ENCODE assay signal across 18 cellular contexts in the genomic region with DNA sequence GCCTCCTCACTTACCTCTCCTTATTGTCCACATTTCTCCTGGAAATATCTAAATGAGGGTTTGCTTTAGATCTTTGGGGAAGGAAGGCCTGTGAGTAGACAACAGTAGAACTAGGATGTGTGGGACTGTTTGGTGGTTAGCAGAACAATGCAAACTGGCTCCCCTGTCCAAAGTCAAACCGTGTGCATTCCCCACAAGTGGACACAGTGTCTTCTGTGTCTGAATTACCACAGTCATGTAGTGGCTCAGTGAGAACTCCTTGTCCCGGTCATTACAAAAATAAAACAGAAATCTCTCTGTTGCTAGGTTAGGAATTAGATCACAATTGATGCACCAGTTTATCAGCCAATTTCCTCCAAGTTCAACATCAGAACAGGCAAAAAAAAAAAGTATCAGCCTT. TPM values are rescaled to one million over a fixed set of nuclear protein-coding genes. Genes with fewer than 3 reads are reported as not detected.
DNase-seq lines count a peak whose midpoint lies in the region; ATAC-seq and TF ChIP-seq lines count a peak whose summit lies in the region.
"Had no signal": no experiment of that assay in that cellular context is flagged by ENCODE, and none has a peak within 500 bp of the region (broad histone marks: within the 10 kb centered on the region; RNA-seq: fewer than 3 reads in every experiment).

No MANE protein-coding gene starts in this region.

- ATAC-seq in T-cell (replicated peaks in 1 of 4): no peak

- peak overlapping the region; percentile 73 for H3K4me2 ChIP-seq in PC-9
- H3K4me2 ChIP-seq in hepatocyte: peak overlapping the region; percentile 18
- H3K4me2 ChIP-seq: BLaER1 treated with 17β-estradiol and CSF1 and Interleukin-3, amounts not matched to agents 10 nM and 100 nM had no signal

- H3K27me3 ChIP-seq in breast epithelium (no peaks in the 10 kb centered on the region), PC-9 (ENCODE audit: insufficient read depth, low read depth) (no peaks in the 10 kb centered on the region), hepatocyte (no peaks in the 10 kb centered on the region), dorsolateral prefrontal cortex (no peaks in the 10 kb centered on the region)
- H3K27me3 ChIP-seq: BLaER1 treated with 17β-estradiol and CSF1 and Interleukin-3, amounts not matched to agents 10 nM and 100 nM had no signal

- intact Hi-C loops in MCF 10A (cut with micrococcal nuclease): no loop called here
- intact Hi-C loops in breast epithelium (cut with DNase I; ENCODE audit: low total_unique reads): no loop called here
- intact Hi-C loops in PC-9 (cut with micrococcal nuclease; ENCODE audit: unreplicated experiment): loop anchor here (2.0 to 5.0 kb wide), 2 partner anchors 83 to 706 kb away; no protein-coding TSS in a partner anchor
- intact Hi-C loops in dorsolateral prefrontal cortex (cut with DNase I): no loop called here

- WGBS in hepatocyte (ENCODE audit: low lambda C conversion rate, missing lambda C conversion rate): 61% methylated on average over 2 of the region's 2 CpGs

- H3K4me1 ChIP-seq in breast epithelium (no peaks in the 10 kb centered on the region), PC-9 (replicated peaks; ENCODE audit: insufficient read depth) (peaks cover 55% of the 10 kb centered on the region), hepatocyte (ENCODE audit: insufficient read depth) (peaks cover 13% of the 10 kb centered on the region)
- H3K4me1 ChIP-seq: BLaER1 treated with 17β-estradiol and CSF1 and Interleukin-3, amounts not matched to agents 10 nM and 100 nM had no signal

- no peak for DNase-seq in MCF 10A (ENCODE audit: unreplicated experiment)
- DNase-seq in breast epithelium (ENCODE audit: low spot score in 2 of 2): no peak
- no peak for DNase-seq in PC-9
- no peak for DNase-seq in hepatocyte (ENCODE audit: low spot score)
- no peak for DNase-seq in type B pancreatic cell (ENCODE audit: extremely low spot score, unreplicated experiment)
- DNase-seq in dorsolateral prefrontal cortex: no peak
- no peak for DNase-seq in T-cell
- DNase-seq in hepatic stellate cell (ENCODE audit: low spot score): no peak
- DNase-seq: 8988T; CD8-positive, alpha-beta memory T cell; GF-D8; KBM-7; NCI-H1048; NCI-H146; NCI-H2081; NCI-H748 treated with DMSO at 0.1 percent for 48 hours had no signal

- CTCF ChIA-PET in MCF 10A (lab: Yijun Ruan, JAX) (interaction anchor here (0.7 to 2.0 kb wide), 3 partner anchors 34 to 82 kb away, joined by 3 to 13 read pairs (median 3); no protein-coding TSS in a partner anchor), PC-9 (lab: Charles Lee) (no interaction called here), T-cell (lab: Charles Lee) (no interaction called here)

- no peaks in the 10 kb centered on the region for H3K9me3 ChIP-seq in breast epithelium
- H3K9me3 ChIP-seq in PC-9 (ENCODE audit: insufficient read depth, low read depth): no peaks in the 10 kb centered on the region
- H3K9me3 ChIP-seq in hepatocyte (ENCODE audit: low read depth): no peaks in the 10 kb centered on the region
- H3K9me3 ChIP-seq: BLaER1 treated with 17β-estradiol and CSF1 and Interleukin-3, amounts not matched to agents 10 nM and 100 nM had no signal

- no peak for TF ChIP-seq POLR2A in breast epithelium (IDR thresholded peaks at IDR 0.05)

- H3K9me2 ChIP-seq in PC-9 (ENCODE audit: insufficient read depth) (no peaks in the 10 kb centered on the region), hepatocyte (replicated peaks; ENCODE audit: insufficient read depth) (no peaks in the 10 kb centered on the region)

- H4K20me1 ChIP-seq in PC-9 (ENCODE audit: insufficient read depth): no peaks in the 10 kb centered on the region
- no peaks in the 10 kb centered on the region for H4K20me1 ChIP-seq in hepatocyte (ENCODE audit: insufficient read depth, poor library complexity, severe bottlenecking)
- H4K20me1 ChIP-seq: BLaER1 treated with 17β-estradiol and CSF1 and Interleukin-3, amounts not matched to agents 10 nM and 100 nM had no signal

- H3K4me3 Mint-ChIP-seq in MCF 10A (ENCODE audit: unreplicated experiment) (peak overlapping the region; percentile 65), type B pancreatic cell (no peak overlapping the region), T-cell (no peak overlapping the region)
- H3K4me3 Mint-ChIP-seq: CD8-positive, alpha-beta memory T cell had no signal

- BruUV-seq in MCF 10A (replicated peaks; lab: Mats Ljungman, UMichigan) (no TSS peak), PC-9 (replicated peaks; lab: Mats Ljungman, UMichigan) (no TSS peak)

- H3K27ac ChIP-seq in breast epithelium: no peak overlapping the region
- peak overlapping the region; percentile 100 for H3K27ac ChIP-seq in PC-9
- H3K27ac ChIP-seq in hepatocyte: peak overlapping the region; percentile 80
- no peak overlapping the region for H3K27ac ChIP-seq in dorsolateral prefrontal cortex
- H3K27ac ChIP-seq: BLaER1 treated with 17β-estradiol and CSF1 and Interleukin-3, amounts not matched to agents 10 nM and 100 nM had no signal

- peaks cover 50% of the 10 kb centered on the region for H3F3A ChIP-seq in PC-9 (ENCODE audit: insufficient read depth, low read depth)

- TF ChIP-seq CTCF in MCF 10A (IDR thresholded peaks at IDR 0.05; ENCODE audit: unreplicated experiment) (no peak), breast epithelium (IDR thresholded peaks at IDR 0.05) (no peak), PC-9 (conservative IDR thresholded peaks at IDR 0.05) (no peak), hepatocyte (IDR thresholded peaks at IDR 0.05; ENCODE audit: poor library complexity) (no peak), type B pancreatic cell (conservative IDR thresholded peaks at IDR 0.05) (no peak), dorsolateral prefrontal cortex (IDR thresholded peaks at IDR 0.05 in 54 of 56, conservative IDR thresholded peaks at IDR 0.05 in 2 of 56; ENCODE audit: low read depth in 1 of 56, partially characterized antibody in 56 of 56) (no peak)

- no peaks in the 10 kb centered on the region for H3K36me3 ChIP-seq in breast epithelium
- H3K36me3 ChIP-seq in PC-9 (ENCODE audit: low read depth): 0 out of 2 replicates have a peak, but pooled peaks cover 8% of the 10 kb centered on the region
- no peaks in the 10 kb centered on the region for H3K36me3 ChIP-seq in hepatocyte (replicated peaks; ENCODE audit: insufficient read depth, low read depth)
- H3K36me3 ChIP-seq: BLaER1 treated with 17β-estradiol and CSF1 and Interleukin-3, amounts not matched to agents 10 nM and 100 nM had no signal

- POLR2A ChIA-PET in MCF 10A (lab: Yijun Ruan, JAX) (interaction anchor here (1.0 to 4.8 kb wide), 6 partner anchors 14 to 69 kb away, joined by 3 to 84 read pairs (median 9); no protein-coding TSS in a partner anchor), PC-9 (lab: Charles Lee; ENCODE audit: unreplicated experiment) (interaction anchor here (0.7 kb wide), 1 partner anchor 1147 kb away, joined by 4 read pairs; no protein-coding TSS in a partner anchor), T-cell (lab: Charles Lee) (no interaction called here)

- H3K79me2 ChIP-seq in PC-9 (ENCODE audit: low read depth) (peaks cover 28% of the 10 kb centered on the region), hepatocyte (no peaks in the 10 kb centered on the region)

- H3K27ac Mint-ChIP-seq in MCF 10A (ENCODE audit: low read depth, unreplicated experiment) (peak overlapping the region; percentile 95), type B pancreatic cell (peak overlapping the region; percentile 91), T-cell (no peak overlapping the region)
- H3K27ac Mint-ChIP-seq: CD8-positive, alpha-beta memory T cell had no signal

- peak overlapping the region; percentile 25; the same call in 1 of the 2 replicates for H2AFZ ChIP-seq in PC-9
- no peak overlapping the region for H2AFZ ChIP-seq in hepatocyte

- H3K9me3 Mint-ChIP-seq in MCF 10A (ENCODE audit: unreplicated experiment) (no peaks in the 10 kb centered on the region), type B pancreatic cell (no peaks in the 10 kb centered on the region), T-cell (no peaks in the 10 kb centered on the region)
- H3K9me3 Mint-ChIP-seq: CD8-positive, alpha-beta memory T cell had no signal

- H3K36me3 Mint-ChIP-seq in MCF 10A (ENCODE audit: insufficient read depth, unreplicated experiment) (no peaks in the 10 kb centered on the region), type B pancreatic cell (no peaks in the 10 kb centered on the region), T-cell (no peaks in the 10 kb centered on the region)
- H3K36me3 Mint-ChIP-seq: CD8-positive, alpha-beta memory T cell had no signal

- H3K4me3 ChIP-seq in breast epithelium (no peak overlapping the region), PC-9 (peak overlapping the region; percentile 37; the same call in 1 of the 2 replicates), hepatocyte (no peak overlapping the region), dorsolateral prefrontal cortex (no peak overlapping the region)
- H3K4me3 ChIP-seq: BLaER1 treated with 17β-estradiol and CSF1 and Interleukin-3, amounts not matched to agents 10 nM and 100 nM; GM23248 had no signal

- H3K4me1 Mint-ChIP-seq in MCF 10A (ENCODE audit: insufficient read depth, unreplicated experiment): peaks cover 36% of the 10 kb centered on the region
- peaks cover 4% of the 10 kb centered on the region for H3K4me1 Mint-ChIP-seq in type B pancreatic cell (ENCODE audit: unreplicated experiment)
- no peaks in the 10 kb centered on the region for H3K4me1 Mint-ChIP-seq in T-cell
- H3K4me1 Mint-ChIP-seq: CD8-positive, alpha-beta memory T cell had no signal

- no peaks in the 10 kb centered on the region for H3K27me3 Mint-ChIP-seq in MCF 10A (ENCODE audit: insufficient read depth, unreplicated experiment)
- no peaks in the 10 kb centered on the region for H3K27me3 Mint-ChIP-seq in type B pancreatic cell
- H3K27me3 Mint-ChIP-seq in T-cell: peaks cover 1 to 7% of the 10 kb centered on the region in 2 donors

RNA-seq across cellular contexts. Expression of a gene that starts 0.5 kb away (rescaled TPM):
- total RNA-seq in MCF 10A (2022): 1.2 and 4.0 TPM in 2 replicates
- total RNA-seq in breast epithelium: under 1 TPM in 2 of 3 donors, not detected in 1; 0.15 to 0.16 TPM
- 4.5 and 5.2 TPM in 2 replicates for total RNA-seq in PC-9 (2021)
- total RNA-seq in hepatocyte: 7.5 and 9.2 TPM in 2 replicates
- 4.2 and 6.6 TPM in 2 replicates for polyA plus RNA-seq in hepatocyte
- 0.87 and 2.3 TPM in 2 replicates for total RNA-seq in type B pancreatic cell (ENCODE audit: low replicate concordance)
- under 1 TPM in 50 of 120 experiments, not detected in 70; 0.11 to 0.70 (median 0.20) TPM for total RNA-seq in dorsolateral prefrontal cortex
- total RNA-seq in T-cell: not detected
- total RNA-seq: CD8-positive, alpha-beta memory T cell had no signal
- polyA plus RNA-seq: CD8-positive, alpha-beta memory T cell; GM23248 had no signal

Comparison
In these comparisons a context has a peak if more than half of its experiments do, and no peak if none do; other contexts are left out.
1. H3K27ac Mint-ChIP-seq: peak in MCF 10A (single experiment) and type B pancreatic cell (single experiment); none in T-cell (0 of 2).
2. H3K27ac ChIP-seq: peak in PC-9 (single experiment) and hepatocyte (single experiment); none in breast epithelium (0 of 2) and dorsolateral prefrontal cortex (0 of 59).
3. POLR2A ChIA-PET loops: an anchor here in MCF 10A (1.0 to 4.8 kb wide) and PC-9 (0.7 kb wide); none called in T-cell.